ENCODE assay signal across 21 cellular contexts in genomic region chr5:2286250-2286649, GRCh38.
"Had no signal": no experiment of that assay in that cellular context is flagged by ENCODE, and none has a peak within 500 bp of the region (broad histone marks: within the 10 kb centered on the region; RNA-seq: fewer than 3 reads in every experiment).

No MANE protein-coding gene starts in this region.

- DNase-seq: islet precursor cell; left ventricle myocardium inferior; mesendoderm; naive B cell; ovary; retina; right cardiac atrium; small intestine; spleen; stimulated activated CD4-positive, alpha-beta T cell treated with anti-CD3 and anti-CD28 coated beads, Interleukin-4, amount 100 ng/mL, for 24 hours; stimulated activated naive CD4-positive, alpha-beta T cell; tibial artery had no signal

- H3K9me3 ChIP-seq: left ventricle myocardium inferior, ovary, prostate gland, sigmoid colon, spleen, suprapubic skin, thoracic aorta, tibial artery, vagina had no signal

- H3K4me3 ChIP-seq: hepatocyte, left ventricle myocardium inferior, lung, ovary, prostate gland, sigmoid colon, spleen, suprapubic skin, thoracic aorta, tibial artery, vagina had no signal

- H3K79me2 ChIP-seq: hepatocyte had no signal

- H2AFZ ChIP-seq: hepatocyte had no signal

- H3K27ac ChIP-seq: hepatocyte, left ventricle myocardium inferior, ovary, prostate gland, sigmoid colon, spleen, suprapubic skin, thoracic aorta, tibial artery, vagina had no signal

- FAIRE-seq: small intestine had no signal

- H3K27me3 ChIP-seq: hepatocyte, ovary, sigmoid colon, suprapubic skin, tibial artery, vagina had no signal

- H3K36me3 ChIP-seq: left ventricle myocardium inferior, ovary, prostate gland, sigmoid colon, spleen, suprapubic skin, thoracic aorta, tibial artery, vagina had no signal

- H3K4me2 ChIP-seq: hepatocyte had no signal

- ATAC-seq: natural killer cell treated with Interleukin-12 subunit alpha and Interleukin-12 subunit beta and Interleukin-15 and Interleukin-18, amount 100 ng/mL, for 72 hours; right cardiac atrium; stimulated activated effector memory CD8-positive, alpha-beta T cell treated with anti-CD3 and anti-CD28 coated beads, Interleukin-12 subunit alpha, Interleukin-12 subunit beta, amount 100 ng/mL, for 72 hours had no signal

- H3K4me1 ChIP-seq: left ventricle myocardium inferior, prostate gland, sigmoid colon, spleen, suprapubic skin, tibial artery, vagina had no signal
